In the genomic region with DNA sequence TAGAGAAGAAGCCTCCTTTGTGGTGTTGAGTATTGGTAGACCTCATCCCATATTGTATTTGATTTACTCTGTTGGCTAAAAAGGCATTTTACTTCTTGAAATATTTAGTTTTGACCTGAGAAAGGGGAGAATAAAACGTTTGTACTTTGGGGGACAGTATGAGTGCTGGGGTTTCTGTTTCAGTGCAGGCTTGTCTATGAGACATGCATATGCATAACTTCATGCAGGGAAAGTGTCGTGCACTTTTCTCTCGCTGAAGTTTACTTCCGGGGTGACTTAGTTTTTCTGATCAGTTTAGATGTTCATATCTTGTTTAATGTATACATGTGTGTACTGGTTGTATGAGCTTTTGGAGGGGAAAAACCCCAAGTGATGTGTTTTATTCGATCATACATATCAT, we compare ENCODE assay signal across 2 cellular contexts.
TF ChIP-seq lines count a peak whose summit lies in the region.

No MANE protein-coding gene starts in this region.

TF ChIP-seq in SK-N-SH, 30 proteins besides CTCF, POLR2A, EP300 and RAD21 (continued from another document):
- TF ChIP-seq NRF1 (IDR thresholded peaks at IDR 0.05; ENCODE audit: low read depth, low read length) (no peak), POLR2AphosphoS5 (IDR thresholded peaks at IDR 0.05; ENCODE audit: low read depth, low read length) (no peak), SMC3 (IDR thresholded peaks at IDR 0.05; ENCODE audit: low read depth, low read length) (no peak), YY1 (IDR thresholded peaks at IDR 0.05; ENCODE audit: low read depth) (no peak), JUND (IDR thresholded peaks at IDR 0.05) (no peak), TCF12 (IDR thresholded peaks at IDR 0.05) (no peak), ELF1 (IDR thresholded peaks at IDR 0.05) (no peak), GATA2 (CRISPR knock-in tag; IDR thresholded peaks at IDR 0.05) (no peak), TAF1 (IDR thresholded peaks at IDR 0.05; ENCODE audit: borderline replicate concordance, low read depth, low read length) (no peak), RCOR1 (IDR thresholded peaks at IDR 0.05; ENCODE audit: low read length) (no peak), RXRA (IDR thresholded peaks at IDR 0.05; ENCODE audit: borderline replicate concordance, low read depth) (no peak)
- TF ChIP-seq, protein P1, sequence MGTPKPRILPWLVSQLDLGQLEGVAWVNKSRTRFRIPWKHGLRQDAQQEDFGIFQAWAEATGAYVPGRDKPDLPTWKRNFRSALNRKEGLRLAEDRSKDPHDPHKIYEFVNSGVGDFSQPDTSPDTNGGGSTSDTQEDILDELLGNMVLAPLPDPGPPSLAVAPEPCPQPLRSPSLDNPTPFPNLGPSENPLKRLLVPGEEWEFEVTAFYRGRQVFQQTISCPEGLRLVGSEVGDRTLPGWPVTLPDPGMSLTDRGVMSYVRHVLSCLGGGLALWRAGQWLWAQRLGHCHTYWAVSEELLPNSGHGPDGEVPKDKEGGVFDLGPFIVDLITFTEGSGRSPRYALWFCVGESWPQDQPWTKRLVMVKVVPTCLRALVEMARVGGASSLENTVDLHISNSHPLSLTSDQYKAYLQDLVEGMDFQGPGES (IDR thresholded peaks at IDR 0.05; ENCODE audit: low read depth, low read length): no peak

TF ChIP-seq in SK-N-SH treated with all-trans-retinoic acid at 6 μM for 48 hours, 23 proteins besides CTCF, POLR2A, EP300 and RAD21 (continued from another document):
- TF ChIP-seq, protein P2, sequence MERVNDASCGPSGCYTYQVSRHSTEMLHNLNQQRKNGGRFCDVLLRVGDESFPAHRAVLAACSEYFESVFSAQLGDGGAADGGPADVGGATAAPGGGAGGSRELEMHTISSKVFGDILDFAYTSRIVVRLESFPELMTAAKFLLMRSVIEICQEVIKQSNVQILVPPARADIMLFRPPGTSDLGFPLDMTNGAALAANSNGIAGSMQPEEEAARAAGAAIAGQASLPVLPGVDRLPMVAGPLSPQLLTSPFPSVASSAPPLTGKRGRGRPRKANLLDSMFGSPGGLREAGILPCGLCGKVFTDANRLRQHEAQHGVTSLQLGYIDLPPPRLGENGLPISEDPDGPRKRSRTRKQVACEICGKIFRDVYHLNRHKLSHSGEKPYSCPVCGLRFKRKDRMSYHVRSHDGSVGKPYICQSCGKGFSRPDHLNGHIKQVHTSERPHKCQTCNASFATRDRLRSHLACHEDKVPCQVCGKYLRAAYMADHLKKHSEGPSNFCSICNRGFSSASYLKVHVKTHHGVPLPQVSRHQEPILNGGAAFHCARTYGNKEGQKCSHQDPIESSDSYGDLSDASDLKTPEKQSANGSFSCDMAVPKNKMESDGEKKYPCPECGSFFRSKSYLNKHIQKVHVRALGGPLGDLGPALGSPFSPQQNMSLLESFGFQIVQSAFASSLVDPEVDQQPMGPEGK (CRISPR knock-in tag; IDR thresholded peaks at IDR 0.05; ENCODE audit: borderline replicate concordance): no peak
- TF ChIP-seq ZNF8 (CRISPR knock-in tag; IDR thresholded peaks at IDR 0.05) (no peak), GLIS3 (CRISPR knock-in tag; IDR thresholded peaks at IDR 0.05) (no peak), ZFP30 (CRISPR knock-in tag; IDR thresholded peaks at IDR 0.05) (no peak), ZFP3 (CRISPR knock-in tag; IDR thresholded peaks at IDR 0.05) (no peak), PPARA (CRISPR knock-in tag; IDR thresholded peaks at IDR 0.05; ENCODE audit: borderline replicate concordance) (no peak), ZC3H10 (CRISPR knock-in tag; IDR thresholded peaks at IDR 0.05) (no peak), SNAI2 (CRISPR knock-in tag; IDR thresholded peaks at IDR 0.05) (no peak), ZNF70 (CRISPR knock-in tag; IDR thresholded peaks at IDR 0.05) (no peak), TOX (CRISPR knock-in tag; IDR thresholded peaks at IDR 0.05; ENCODE audit: borderline replicate concordance) (no peak), ESRRG (CRISPR knock-in tag; IDR thresholded peaks at IDR 0.05) (no peak), ARNTL (CRISPR knock-in tag; IDR thresholded peaks at IDR 0.05; ENCODE audit: borderline replicate concordance, low read depth) (no peak), RARB (CRISPR knock-in tag; IDR thresholded peaks at IDR 0.05) (no peak)
- TF ChIP-seq, protein P3, sequence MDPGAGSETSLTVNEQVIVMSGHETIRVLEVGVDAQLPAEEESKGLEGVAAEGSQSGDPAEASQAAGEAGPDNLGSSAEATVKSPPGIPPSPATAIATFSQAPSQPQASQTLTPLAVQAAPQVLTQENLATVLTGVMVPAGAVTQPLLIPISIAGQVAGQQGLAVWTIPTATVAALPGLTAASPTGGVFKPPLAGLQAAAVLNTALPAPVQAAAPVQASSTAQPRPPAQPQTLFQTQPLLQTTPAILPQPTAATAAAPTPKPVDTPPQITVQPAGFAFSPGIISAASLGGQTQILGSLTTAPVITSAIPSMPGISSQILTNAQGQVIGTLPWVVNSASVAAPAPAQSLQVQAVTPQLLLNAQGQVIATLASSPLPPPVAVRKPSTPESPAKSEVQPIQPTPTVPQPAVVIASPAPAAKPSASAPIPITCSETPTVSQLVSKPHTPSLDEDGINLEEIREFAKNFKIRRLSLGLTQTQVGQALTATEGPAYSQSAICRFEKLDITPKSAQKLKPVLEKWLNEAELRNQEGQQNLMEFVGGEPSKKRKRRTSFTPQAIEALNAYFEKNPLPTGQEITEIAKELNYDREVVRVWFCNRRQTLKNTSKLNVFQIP (CRISPR knock-in tag; IDR thresholded peaks at IDR 0.05; ENCODE audit: borderline replicate concordance, low read depth): no peak
- TF ChIP-seq, protein P4, sequence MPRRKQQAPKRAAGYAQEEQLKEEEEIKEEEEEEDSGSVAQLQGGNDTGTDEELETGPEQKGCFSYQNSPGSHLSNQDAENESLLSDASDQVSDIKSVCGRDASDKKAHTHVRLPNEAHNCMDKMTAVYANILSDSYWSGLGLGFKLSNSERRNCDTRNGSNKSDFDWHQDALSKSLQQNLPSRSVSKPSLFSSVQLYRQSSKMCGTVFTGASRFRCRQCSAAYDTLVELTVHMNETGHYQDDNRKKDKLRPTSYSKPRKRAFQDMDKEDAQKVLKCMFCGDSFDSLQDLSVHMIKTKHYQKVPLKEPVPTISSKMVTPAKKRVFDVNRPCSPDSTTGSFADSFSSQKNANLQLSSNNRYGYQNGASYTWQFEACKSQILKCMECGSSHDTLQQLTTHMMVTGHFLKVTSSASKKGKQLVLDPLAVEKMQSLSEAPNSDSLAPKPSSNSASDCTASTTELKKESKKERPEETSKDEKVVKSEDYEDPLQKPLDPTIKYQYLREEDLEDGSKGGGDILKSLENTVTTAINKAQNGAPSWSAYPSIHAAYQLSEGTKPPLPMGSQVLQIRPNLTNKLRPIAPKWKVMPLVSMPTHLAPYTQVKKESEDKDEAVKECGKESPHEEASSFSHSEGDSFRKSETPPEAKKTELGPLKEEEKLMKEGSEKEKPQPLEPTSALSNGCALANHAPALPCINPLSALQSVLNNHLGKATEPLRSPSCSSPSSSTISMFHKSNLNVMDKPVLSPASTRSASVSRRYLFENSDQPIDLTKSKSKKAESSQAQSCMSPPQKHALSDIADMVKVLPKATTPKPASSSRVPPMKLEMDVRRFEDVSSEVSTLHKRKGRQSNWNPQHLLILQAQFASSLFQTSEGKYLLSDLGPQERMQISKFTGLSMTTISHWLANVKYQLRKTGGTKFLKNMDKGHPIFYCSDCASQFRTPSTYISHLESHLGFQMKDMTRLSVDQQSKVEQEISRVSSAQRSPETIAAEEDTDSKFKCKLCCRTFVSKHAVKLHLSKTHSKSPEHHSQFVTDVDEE (CRISPR knock-in tag; IDR thresholded peaks at IDR 0.05): no peak
